Comparison of ENCODE assay signal across 9 cellular contexts in genomic region chr11:94130589-94131362, GRCh38. TPM values are rescaled to one million over a fixed set of nuclear protein-coding genes. Genes with fewer than 3 reads are reported as not detected.
DNase-seq lines count a peak whose midpoint lies in the region; ATAC-seq and TF ChIP-seq lines count a peak whose summit lies in the region.
"Had no signal": no experiment of that assay in that cellular context is flagged by ENCODE, and none has a peak within 500 bp of the region (broad histone marks: within the 10 kb centered on the region; RNA-seq: fewer than 3 reads in every experiment).

No MANE protein-coding gene starts in this region.

- peak overlapping the region; percentile 87; the same call in 1 of the 2 replicates for H3K4me3 ChIP-seq in HL-60 (replicated peaks; ENCODE audit: insufficient read depth, low read length)
- H3K4me3 ChIP-seq in astrocyte of the cerebellum (ENCODE audit: low read depth, low read length) = peak overlapping the region; percentile 73
- H3K4me3 ChIP-seq in iPS-18c (ENCODE audit: insufficient read depth, low read depth, low read length) = peak overlapping the region; percentile 96
- H3K4me3 ChIP-seq in thoracic aorta = peak overlapping the region; percentile 92

- in situ Hi-C loops in astrocyte of the cerebellum (cut with HindIII; ENCODE audit: low sequenced_read_pairs) = no loop called here

- peaks cover under 1% of the 10 kb centered on the region for H3K36me3 Mint-ChIP-seq in T-helper 2 cell treated with Interferon-gamma antibody and Interleukin-4, amounts not matched to agents 5 μg/mL and 100 μg/mL, for 36 hours (ENCODE audit: low read depth)

- no peak for TF ChIP-seq CTCF in HL-60 (IDR thresholded peaks at IDR 0.05; ENCODE audit: insufficient read depth, low read length)
- TF ChIP-seq CTCF in astrocyte of the cerebellum (IDR thresholded peaks at IDR 0.05; ENCODE audit: low read depth, low read length, missing control alignments) = no peak
- TF ChIP-seq CTCF in thoracic aorta (IDR thresholded peaks at IDR 0.05) = no peak

- DNase-seq in HL-60 (ENCODE audit: low read depth in 1 of 2, low spot score in 1 of 2) (peak in 1 of 2 experiments; percentile 43), astrocyte of the cerebellum (ENCODE audit: low read depth) (no peak), thoracic aorta (ENCODE audit: low spot score) (no peak), SHP77 (lab: John Stamatoyannopoulos, UW) (no peak)
- DNase-seq in T-helper 2 cell treated with Interferon-gamma antibody and Interleukin-4, amounts not matched to agents 5 μg/mL and 100 μg/mL, for 36 hours (ENCODE audit: low spot score) = no peak
- DNase-seq: stimulated activated CD8-positive, alpha-beta memory T cell treated with anti-CD3 and anti-CD28 coated beads, Interleukin-4, amount 100 ng/mL, for 48 hours had no signal

- H3K27ac ChIP-seq in HL-60 (replicated peaks) (no peak overlapping the region), thoracic aorta (peak overlapping the region; percentile 91 to 92)

- peak; percentile 46 for ATAC-seq in thoracic aorta (ENCODE audit: insufficient number of reproducible peaks, low FRiP score, low read depth)
- no peak for ATAC-seq in HG02938 (IDR thresholded peaks at IDR 0.05; ENCODE audit: unreplicated experiment)
- ATAC-seq in HG02884 (IDR thresholded peaks at IDR 0.05; ENCODE audit: unreplicated experiment) = no peak

- H3K4me1 ChIP-seq in thoracic aorta (ENCODE audit: control insufficient read depth in 1 of 2, low read depth in 2 of 2) = peaks cover 49 to 64% of the 10 kb centered on the region in 2 donors

- H3K27me3 Mint-ChIP-seq in T-helper 2 cell treated with Interferon-gamma antibody and Interleukin-4, amounts not matched to agents 5 μg/mL and 100 μg/mL, for 36 hours (ENCODE audit: low read depth) = no peaks in the 10 kb centered on the region

- no peaks in the 10 kb centered on the region for H3K9me3 Mint-ChIP-seq in T-helper 2 cell treated with Interferon-gamma antibody and Interleukin-4, amounts not matched to agents 5 μg/mL and 100 μg/mL, for 36 hours

- peaks cover 31% of the 10 kb centered on the region for H3K4me1 Mint-ChIP-seq in T-helper 2 cell treated with Interferon-gamma antibody and Interleukin-4, amounts not matched to agents 5 μg/mL and 100 μg/mL, for 36 hours (ENCODE audit: low read depth)

- no peaks in the 10 kb centered on the region for H3K36me3 ChIP-seq in thoracic aorta

- H3K27ac Mint-ChIP-seq in T-helper 2 cell treated with Interferon-gamma antibody and Interleukin-4, amounts not matched to agents 5 μg/mL and 100 μg/mL, for 36 hours = no peak overlapping the region

- no peak overlapping the region for H3K4me3 Mint-ChIP-seq in T-helper 2 cell treated with Interferon-gamma antibody and Interleukin-4, amounts not matched to agents 5 μg/mL and 100 μg/mL, for 36 hours

- H3K9me3 ChIP-seq in iPS-18c (ENCODE audit: control insufficient read depth, insufficient read depth, low read length) (peaks cover 2% of the 10 kb centered on the region), thoracic aorta (no peaks in the 10 kb centered on the region)

- no peaks in the 10 kb centered on the region for H3K27me3 ChIP-seq in HL-60 (ENCODE audit: insufficient read depth, poor library complexity, severe bottlenecking)
- H3K27me3 ChIP-seq in thoracic aorta (replicated peaks; ENCODE audit: insufficient read depth) = no peaks in the 10 kb centered on the region

RNA-seq across cellular contexts. Expression of gene PANX1, which starts 2.1 kb away (rescaled TPM):
- total RNA-seq in thoracic aorta = 10 to 100 TPM; 29.6 to 49.2 TPM
